9 cellular contexts compared by ENCODE assay signal in genomic region chr1:184881941-184882648, GRCh38.
A peak's percentile ranks its signal among the peaks of the same experiment; 100 is the strongest.
DNase-seq lines count a peak whose midpoint lies in the region; ATAC-seq and TF ChIP-seq lines count a peak whose summit lies in the region.
"Had no signal": no experiment of that assay in that cellular context is flagged by ENCODE, and none has a peak within 500 bp of the region (broad histone marks: within the 10 kb centered on the region; RNA-seq: fewer than 3 reads in every experiment).

No MANE protein-coding gene starts in this region.

- H3K27me3 ChIP-seq in heart right ventricle: no peaks in the 10 kb centered on the region

- H3K4me3 Mint-ChIP-seq in CD14-positive monocyte: no peak overlapping the region
- H3K4me3 Mint-ChIP-seq: naive thymus-derived CD8-positive, alpha-beta T cell had no signal

- peaks cover 51% of the 10 kb centered on the region for H3K4me1 Mint-ChIP-seq in CD14-positive monocyte

- H3K27me3 Mint-ChIP-seq in CD14-positive monocyte (ENCODE audit: low read depth in 3 of 3): no peaks in the 10 kb centered on the region

- H3K36me3 Mint-ChIP-seq in CD14-positive monocyte: peaks cover 47% of the 10 kb centered on the region in 2 donors
- H3K36me3 Mint-ChIP-seq: naive thymus-derived CD8-positive, alpha-beta T cell had no signal

- no peak overlapping the region for H3K4me3 ChIP-seq in heart right ventricle

- intact Hi-C loops in CD14-positive monocyte (cut with micrococcal nuclease) (no loop called here), heart right ventricle (cut with DNase I) (loop anchor here in 5 of 10 donors (2.0 to 10.0 kb wide), 4 partner anchors 47 to 93 kb away; partner anchors contain the start of gene NIBAN1 (in 4 of the 5))

- ATAC-seq in GM21528 (IDR thresholded peaks at IDR 0.05; ENCODE audit: low FRiP score, unreplicated experiment): peak; percentile 59
- ATAC-seq in heart right ventricle: peak in 7 of 8 donors; percentile 38 to 62 (median 50)
- no peak for ATAC-seq in GM19395 (IDR thresholded peaks at IDR 0.05; ENCODE audit: unreplicated experiment)
- ATAC-seq: naive thymus-derived CD8-positive, alpha-beta T cell had no signal

- H3K9me3 ChIP-seq in heart right ventricle: no peaks in the 10 kb centered on the region

- peaks cover 0 to 20% (median 12%) of the 10 kb centered on the region in 9 donors for H3K36me3 ChIP-seq in heart right ventricle

- H3K27ac Mint-ChIP-seq in CD14-positive monocyte: peak overlapping the region in 6 of 7 donors; percentile 10 to 43 (median 30)

- DNase-seq in CD14-positive monocyte (ENCODE audit: low spot score) (peak; percentile 49), SIG-M5 (lab: John Stamatoyannopoulos, UW) (peak; percentile 80), heart right ventricle (no peak), midbrain (lab: John Stamatoyannopoulos, UW) (no peak), NCI-H2107 (lab: John Stamatoyannopoulos, UW) (no peak), amniotic stem cell (lab: John Stamatoyannopoulos, UW) (no peak)
- DNase-seq: naive thymus-derived CD8-positive, alpha-beta T cell had no signal

- WGBS in heart right ventricle, 2 donors: 59 to 63% methylated on average over 6 of the region's 6 CpGs

- peaks cover 0 to 97% (median 79%) of the 10 kb centered on the region in 9 donors for H3K4me1 ChIP-seq in heart right ventricle

- peak overlapping the region; percentile 57 to 92 (median 78) for H3K27ac ChIP-seq in heart right ventricle

- H3K9me3 Mint-ChIP-seq in CD14-positive monocyte: no peaks in the 10 kb centered on the region
- H3K9me3 Mint-ChIP-seq: naive thymus-derived CD8-positive, alpha-beta T cell had no signal

- TF ChIP-seq CTCF in CD14-positive monocyte (IDR thresholded peaks at IDR 0.05): no peak
- TF ChIP-seq CTCF in heart right ventricle (IDR thresholded peaks at IDR 0.05): no peak

Comparison
In these comparisons a context has a peak if more than half of its experiments do, and no peak if none do; other contexts are left out.
1. DNase-seq: peak in CD14-positive monocyte (single experiment) and SIG-M5 (single experiment); none in heart right ventricle (0 of 2), midbrain (single experiment), NCI-H2107 (single experiment) and amniotic stem cell (single experiment).